In genomic region chr1:211675230-211676105, GRCh38 we compare ENCODE assay signal across 8 cellular contexts. TPM values are rescaled to one million over a fixed set of nuclear protein-coding genes. Genes with fewer than 3 reads are reported as not detected.
DNase-seq lines count a peak whose midpoint lies in the region; ATAC-seq and TF ChIP-seq lines count a peak whose summit lies in the region.

Gene NEK2 (minus strand): TSS chr1:211675621. CDS start chr1:211675479, 142 bp downstream.

- TF ChIP-seq CTCF in RWPE1 (conservative IDR thresholded peaks at IDR 0.05; ENCODE audit: low read depth) (no peak), fibroblast of pulmonary artery (IDR thresholded peaks at IDR 0.05; ENCODE audit: low read length, missing control alignments) (no peak), nephron (IDR thresholded peaks at IDR 0.05; ENCODE audit: unreplicated experiment in 3 of 3) (no peak)

- peaks cover 9% of the 10 kb centered on the region for H3K36me3 Mint-ChIP-seq in nephron (ENCODE audit: low read depth)

- POLR2A ChIA-PET in RWPE1 (lab: Yijun Ruan, JAX; ENCODE audit: low non-redundant PET): interaction anchor here (0.6 kb wide), 2 partner anchors 257 to 664 kb away, joined by 3 to 4 read pairs; no protein-coding TSS in a partner anchor

- no peaks in the 10 kb centered on the region for H3K9me3 Mint-ChIP-seq in nephron

- peak; percentile 97 for ATAC-seq in stimulated activated naive CD8-positive, alpha-beta T cell treated with anti-CD3 and anti-CD28 coated beads, Interleukin-15, Interleukin-2, amounts not matched to agents 100 U/mL and 50 U/mL, for 24 hours

- H3K27ac Mint-ChIP-seq in nephron: peak within 1 kb of the TSS in 2 of 3 experiments; percentile 72 to 85

- peak within 1 kb of the TSS; percentile 90 to 96 (median 92) for H3K4me3 Mint-ChIP-seq in nephron

- H3K27ac ChIP-seq in RWPE1: peak within 1 kb of the TSS; percentile 79

- peaks cover 29% of the 10 kb centered on the region for H3K4me1 Mint-ChIP-seq in nephron

- DNase-seq in ELF-1 (ENCODE audit: low read depth, low spot score) (peak; percentile 99), GOT3 (lab: John Stamatoyannopoulos, UW) (peak; percentile 23), LHCN-M2 (ENCODE audit: low read depth) (peak; percentile 93), RWPE1 (ENCODE audit: low spot score) (peak; percentile 94), fibroblast of pulmonary artery (ENCODE audit: low read depth) (peak; percentile 92)
- DNase-seq in activated T-helper 1 cell treated with anti-CD3 and anti-CD28 coated beads, Interleukin-2, amount 50 U/mL, for 16 hours (ENCODE audit: low read depth in 1 of 2, low spot score in 1 of 2): peak; percentile 62 to 66
- peak; percentile 83 for DNase-seq in stimulated activated naive CD8-positive, alpha-beta T cell treated with anti-CD3 and anti-CD28 coated beads, Interleukin-15, Interleukin-2, amounts not matched to agents 100 U/mL and 50 U/mL, for 24 hours

- H3K4me3 ChIP-seq in fibroblast of pulmonary artery (replicated peaks; ENCODE audit: low read depth, low read length): peak within 1 kb of the TSS; percentile 74

- CTCF ChIA-PET in RWPE1 (lab: Yijun Ruan, JAX): interaction anchor here (0.5 to 1.1 kb wide), 5 partner anchors 17 to 359 kb away, joined by 3 to 4 read pairs (median 4); partner anchors contain the start of gene SLC30A1

- peaks cover 3% of the 10 kb centered on the region for H3K27me3 Mint-ChIP-seq in nephron (ENCODE audit: low read depth)

RNA-seq across cellular contexts. Expression of gene NEK2, which starts in this region (rescaled TPM):
- total RNA-seq in LHCN-M2 (2014; rRNA removed): 54.4 and 54.9 TPM in 2 replicates
- polyA plus RNA-seq in LHCN-M2 (2012): 10.7 TPM

Comparison
In these comparisons a context has a peak if more than half of its experiments do, and no peak if none do; other contexts are left out.
1. Peak in every context shown above with its lines: DNase-seq, ATAC-seq, H3K4me3 ChIP-seq and H3K27ac ChIP-seq.
2. DNase-seq: peak in every context shown above with its lines; median percentile 99 in ELF-1; 94 in RWPE1; 93 in LHCN-M2; 92 in fibroblast of pulmonary artery; 83 in stimulated activated naive CD8-positive, alpha-beta T cell treated with anti-CD3 and anti-CD28 coated beads, Interleukin-15, Interleukin-2, amounts not matched to agents 100 U/mL and 50 U/mL, for 24 hours; 64 in activated T-helper 1 cell treated with anti-CD3 and anti-CD28 coated beads, Interleukin-2, amount 50 U/mL, for 16 hours; 23 in GOT3.